In the genomic region with DNA sequence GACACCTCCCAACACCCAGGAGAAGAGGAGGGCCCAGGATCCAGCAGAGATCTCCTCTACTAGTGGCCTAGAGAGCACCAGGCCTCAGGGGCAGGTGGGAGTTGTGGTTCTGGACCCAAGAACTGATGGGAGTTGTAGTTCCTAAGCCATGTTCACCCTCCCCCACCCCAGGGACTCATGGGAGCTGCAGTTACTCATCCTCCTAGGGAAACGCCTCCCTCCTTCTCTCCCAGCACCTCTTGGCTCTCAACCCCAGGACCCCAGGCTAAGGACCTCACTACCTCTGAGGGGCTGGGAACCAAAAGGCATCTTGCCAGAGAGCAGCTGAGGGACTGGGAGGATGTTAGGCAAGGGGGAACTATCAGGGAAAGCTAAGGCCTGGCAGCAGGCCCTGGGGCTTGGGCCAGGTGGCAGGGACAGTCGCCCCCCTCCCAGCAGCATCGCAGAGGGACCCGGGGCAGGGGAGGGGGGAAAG, we compare ENCODE assay signal across 10 cellular contexts. TPM values are rescaled to one million over a fixed set of nuclear protein-coding genes. Genes with fewer than 3 reads are reported as not detected.
A peak's percentile ranks its signal among the peaks of the same experiment; 100 is the strongest.
DNase-seq lines count a peak whose midpoint lies in the region; ATAC-seq and TF ChIP-seq lines count a peak whose summit lies in the region.
"Had no signal": no experiment of that assay in that cellular context is flagged by ENCODE, and none has a peak within 500 bp of the region (broad histone marks: within the 10 kb centered on the region; RNA-seq: fewer than 3 reads in every experiment).

No MANE protein-coding gene starts in this region.

- TF ChIP-seq CTCF in HFFc6 (IDR thresholded peaks at IDR 0.05), result no peak
- no peak for TF ChIP-seq CTCF in RWPE2 (IDR thresholded peaks at IDR 0.05; ENCODE audit: poor library complexity, severe bottlenecking)
- TF ChIP-seq CTCF in gastrocnemius medialis (IDR thresholded peaks at IDR 0.05 in 4 of 5, conservative IDR thresholded peaks at IDR 0.05 in 1 of 5), result no peak

- in situ Hi-C loops in gastrocnemius medialis (cut with MboI; ENCODE audit: low sequenced_read_pairs in 4 of 4), result no loop called here

- H3K4me3 Mint-ChIP-seq in HFFc6, result no peak overlapping the region
- no peak overlapping the region for H3K4me3 Mint-ChIP-seq in naive thymus-derived CD4-positive, alpha-beta T cell
- H3K4me3 Mint-ChIP-seq: activated naive CD4-positive, alpha-beta T cell treated with anti-CD3 and anti-CD28 coated beads, Interleukin-2, amount 10 ng/mL, durations not matched to agents 7 days and 5 days had no signal

- no peak overlapping the region for H3K27ac Mint-ChIP-seq in HFFc6
- peak overlapping the region in 1 of 9 donors; percentile 80 for H3K27ac Mint-ChIP-seq in naive thymus-derived CD4-positive, alpha-beta T cell
- H3K27ac Mint-ChIP-seq: activated naive CD4-positive, alpha-beta T cell treated with anti-CD3 and anti-CD28 coated beads, Interleukin-2, amount 10 ng/mL, durations not matched to agents 7 days and 5 days had no signal

- POLR2A ChIA-PET in naive thymus-derived CD4-positive, alpha-beta T cell (lab: Charles Lee), result no interaction called here

- intact Hi-C loops in head of caudate nucleus (cut with DNase I), result no loop called here
- intact Hi-C loops in gastrocnemius medialis (cut with DNase I; ENCODE audit: low total_unique reads), result no loop called here
- intact Hi-C loops in naive thymus-derived CD4-positive, alpha-beta T cell (cut with micrococcal nuclease), result no loop called here

- no peaks in the 10 kb centered on the region for H3K4me1 Mint-ChIP-seq in HFFc6 (ENCODE audit: low read depth)
- peaks cover 0 to 10% (median 5%) of the 10 kb centered on the region in 7 donors for H3K4me1 Mint-ChIP-seq in naive thymus-derived CD4-positive, alpha-beta T cell

- no peaks in the 10 kb centered on the region for H3K36me3 ChIP-seq in RWPE2 (ENCODE audit: low read depth)
- no peaks in the 10 kb centered on the region for H3K36me3 ChIP-seq in gastrocnemius medialis
- no peaks in the 10 kb centered on the region for H3K36me3 ChIP-seq in naive thymus-derived CD4-positive, alpha-beta T cell (ENCODE audit: control insufficient read depth in 2 of 3, insufficient read depth in 3 of 3, low read length in 3 of 3)

- peaks cover 22% of the 10 kb centered on the region for H3K27me3 Mint-ChIP-seq in HFFc6 (ENCODE audit: insufficient read depth)
- no peaks in the 10 kb centered on the region for H3K27me3 Mint-ChIP-seq in naive thymus-derived CD4-positive, alpha-beta T cell

- H3K4me3 ChIP-seq in RWPE2 (ENCODE audit: severe bottlenecking), result no peak overlapping the region
- peak overlapping the region in 1 of 4 donors; percentile 13 for H3K4me3 ChIP-seq in gastrocnemius medialis
- H3K4me3 ChIP-seq in naive thymus-derived CD4-positive, alpha-beta T cell (ENCODE audit: low read length), result no peak overlapping the region
- H3K4me3 ChIP-seq: skin epidermis had no signal

- H3K36me3 Mint-ChIP-seq in HFFc6 (ENCODE audit: low read depth), result no peaks in the 10 kb centered on the region
- no peaks in the 10 kb centered on the region for H3K36me3 Mint-ChIP-seq in naive thymus-derived CD4-positive, alpha-beta T cell
- H3K36me3 Mint-ChIP-seq: activated naive CD4-positive, alpha-beta T cell treated with anti-CD3 and anti-CD28 coated beads, Interleukin-2, amount 10 ng/mL, durations not matched to agents 7 days and 5 days had no signal

- no peaks in the 10 kb centered on the region for H3K4me1 ChIP-seq in RWPE2 (ENCODE audit: insufficient read depth, poor library complexity, severe bottlenecking)
- peaks cover 0 to 3% of the 10 kb centered on the region in 2 donors for H3K4me1 ChIP-seq in gastrocnemius medialis
- H3K4me1 ChIP-seq in naive thymus-derived CD4-positive, alpha-beta T cell (ENCODE audit: control insufficient read depth in 2 of 2, insufficient read depth in 2 of 2, low read length in 2 of 2), result no peaks in the 10 kb centered on the region

- no peaks in the 10 kb centered on the region for H3K27me3 ChIP-seq in RWPE2 (ENCODE audit: insufficient read depth, poor library complexity, severe bottlenecking)
- H3K27me3 ChIP-seq in gastrocnemius medialis, result no peaks in the 10 kb centered on the region
- H3K27me3 ChIP-seq in naive thymus-derived CD4-positive, alpha-beta T cell (ENCODE audit: control insufficient read depth in 2 of 2, insufficient read depth in 2 of 2, low read length in 2 of 2), result no peaks in the 10 kb centered on the region

- CTCF ChIA-PET in naive thymus-derived CD4-positive, alpha-beta T cell (lab: Charles Lee), result no interaction called here

- DNase-seq in HFFc6 (peak; percentile 35), RWPE2 (ENCODE audit: low spot score) (no peak), head of caudate nucleus (peak in 41 of 42 donors; percentile 48 to 91 (median 75)), gastrocnemius medialis (peak in 1 of 2 donors; percentile 27), NCI-H526 (lab: John Stamatoyannopoulos, UW) (no peak), OCI-M2 (lab: John Stamatoyannopoulos, UW; ENCODE audit: unreplicated experiment) (no peak)
- no peak for DNase-seq in naive thymus-derived CD4-positive, alpha-beta T cell
- DNase-seq: activated naive CD4-positive, alpha-beta T cell treated with anti-CD3 and anti-CD28 coated beads, Interleukin-2, amount 10 ng/mL, durations not matched to agents 7 days and 5 days; NCI-H2171 treated with DMSO at 0.1 percent for 48 hours had no signal

- no peak for TF ChIP-seq POLR2A in gastrocnemius medialis (IDR thresholded peaks at IDR 0.05)

- H3K27ac ChIP-seq in RWPE2 (ENCODE audit: poor library complexity, severe bottlenecking) (no peak overlapping the region), gastrocnemius medialis (peak overlapping the region in 1 of 4 donors; percentile 45)
- no peak overlapping the region for H3K27ac ChIP-seq in naive thymus-derived CD4-positive, alpha-beta T cell (ENCODE audit: low read depth, low read length)
- H3K27ac ChIP-seq: skin epidermis had no signal

- ATAC-seq in RWPE2 (ENCODE audit: low read depth) (peak; percentile 46; the same call in 1 of the 3 replicates), gastrocnemius medialis (peak; percentile 67)
- ATAC-seq in naive thymus-derived CD4-positive, alpha-beta T cell, result no peak

- H3K9me3 ChIP-seq in RWPE2 (ENCODE audit: severe bottlenecking) (no peaks in the 10 kb centered on the region), gastrocnemius medialis (no peaks in the 10 kb centered on the region)
- H3K9me3 ChIP-seq in naive thymus-derived CD4-positive, alpha-beta T cell (ENCODE audit: control insufficient read depth in 2 of 3, low read length in 3 of 3), result no peaks in the 10 kb centered on the region

- H3K9me3 Mint-ChIP-seq in HFFc6, result no peaks in the 10 kb centered on the region
- no peaks in the 10 kb centered on the region for H3K9me3 Mint-ChIP-seq in naive thymus-derived CD4-positive, alpha-beta T cell
- H3K9me3 Mint-ChIP-seq: activated naive CD4-positive, alpha-beta T cell treated with anti-CD3 and anti-CD28 coated beads, Interleukin-2, amount 10 ng/mL, durations not matched to agents 7 days and 5 days had no signal

RNA-seq across cellular contexts. Expression of a gene that starts 28.8 kb away (rescaled TPM):
- total RNA-seq in HFFc6 (2021; fragmentation: NEBNext Ultra II Directional; extraction: Animal tissue kit (Norgen Biotek cat#: 25700)), result not detected
- total RNA-seq in gastrocnemius medialis, result not detected
- not detected for total RNA-seq in naive thymus-derived CD4-positive, alpha-beta T cell
- polyA plus RNA-seq in naive thymus-derived CD4-positive, alpha-beta T cell, result not detected

Comparison
In these comparisons a context has a peak if more than half of its experiments do, and no peak if none do; other contexts are left out.
1. DNase-seq: peak in HFFc6 (single experiment) and head of caudate nucleus (41 of 42); none in RWPE2 (single experiment), NCI-H526 (0 of 2), naive thymus-derived CD4-positive, alpha-beta T cell (0 of 9) and OCI-M2 (single experiment).